22 cellular contexts compared by ENCODE assay signal in the genomic region with DNA sequence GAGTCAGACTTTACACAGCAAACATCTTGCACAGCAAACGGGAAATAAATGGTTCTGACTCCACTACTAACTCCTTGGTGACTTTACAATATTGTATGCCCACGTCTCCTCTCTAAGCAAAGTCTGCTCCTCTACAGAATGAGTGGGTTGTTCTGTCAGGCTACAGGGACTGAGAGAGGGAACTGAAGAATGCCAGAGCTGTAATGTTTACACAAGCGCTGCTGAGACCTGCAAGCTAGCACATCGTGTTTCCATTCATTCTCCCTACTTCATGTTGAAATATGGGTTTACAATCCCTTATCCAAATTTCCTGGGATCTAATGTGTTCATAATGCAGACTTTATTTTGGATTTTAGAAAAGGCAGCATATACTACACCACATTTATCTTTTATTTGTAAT. TPM values are rescaled to one million over a fixed set of nuclear protein-coding genes. Genes with fewer than 3 reads are reported as not detected.
DNase-seq lines count a peak whose midpoint lies in the region; TF ChIP-seq lines count a peak whose summit lies in the region.
"Had no signal": no experiment of that assay in that cellular context is flagged by ENCODE, and none has a peak within 500 bp of the region (broad histone marks: within the 10 kb centered on the region; RNA-seq: fewer than 3 reads in every experiment).

No MANE protein-coding gene starts in this region.

- H3K36me3 ChIP-seq in hepatocyte (replicated peaks; ENCODE audit: insufficient read depth, low read depth) (no peaks in the 10 kb centered on the region), mesendoderm (ENCODE audit: control insufficient read depth, insufficient read depth, low read length) (no peaks in the 10 kb centered on the region), stomach smooth muscle (ENCODE audit: control insufficient read depth in 2 of 2, insufficient read depth in 2 of 2, low read length in 2 of 2) (no peaks in the 10 kb centered on the region)
- H3K36me3 ChIP-seq: HAP-1 had no signal

- H3K79me2 ChIP-seq in hepatocyte, result peaks cover 19% of the 10 kb centered on the region
- peaks cover 64% of the 10 kb centered on the region for H3K79me2 ChIP-seq in mesendoderm (ENCODE audit: control insufficient read depth, insufficient read depth, low read length)

- no peak overlapping the region for H3K4me3 Mint-ChIP-seq in activated naive CD4-positive, alpha-beta T cell treated with anti-CD3 and anti-CD28 coated beads, Interleukin-2, amount 10 ng/mL, durations not matched to agents 7 days and 5 days
- H3K4me3 Mint-ChIP-seq: CD4-positive, alpha-beta memory T cell; GM23338; HFFc6 had no signal

- H3K4me2 ChIP-seq in hepatocyte (peak overlapping the region; percentile 51), mesendoderm (ENCODE audit: low read length) (no peak overlapping the region)
- H3K4me2 ChIP-seq: A549, GM23338 had no signal

- H3K9me2 ChIP-seq in hepatocyte (replicated peaks; ENCODE audit: insufficient read depth), result no peaks in the 10 kb centered on the region

- H3K9ac ChIP-seq in mesendoderm (ENCODE audit: low read length), result no peak overlapping the region
- H3K9ac ChIP-seq in stomach smooth muscle (ENCODE audit: low read length in 2 of 2), result no peak overlapping the region

- in situ Hi-C loops in G401 (cut with HindIII; ENCODE audit: low sequenced_read_pairs), result no loop called here

- no peak overlapping the region for H2BK5ac ChIP-seq in mesendoderm (ENCODE audit: low read length)

- no peaks in the 10 kb centered on the region for H3K36me3 Mint-ChIP-seq in activated naive CD4-positive, alpha-beta T cell treated with anti-CD3 and anti-CD28 coated beads, Interleukin-2, amount 10 ng/mL, durations not matched to agents 7 days and 5 days
- H3K36me3 Mint-ChIP-seq: CD4-positive, alpha-beta memory T cell had no signal

- DNase-seq in G401 (ENCODE audit: low spot score) (peak; percentile 37), hepatocyte (ENCODE audit: low spot score) (peak; percentile 45), mesendoderm (no peak), Ammon's horn (ENCODE audit: low spot score) (no peak)
- no peak for DNase-seq in activated naive CD4-positive, alpha-beta T cell treated with anti-CD3 and anti-CD28 coated beads, Interleukin-2, amount 10 ng/mL, durations not matched to agents 7 days and 5 days
- no peak for DNase-seq in activated CD4-positive, alpha-beta T cell treated with anti-CD3 and anti-CD28 coated beads, Interleukin-2, amount 50 U/mL, for 48 hours
- DNase-seq: 8988T; ACHN; AML-193; C1 segment of cervical spinal cord; Calu3; CD4-positive, alpha-beta memory T cell; COR-L47; DMS53; DMS79 treated with DMSO at 0.1 percent for 48 hours; HFFc6 had no signal

- no peaks in the 10 kb centered on the region for H3K4me1 Mint-ChIP-seq in activated naive CD4-positive, alpha-beta T cell treated with anti-CD3 and anti-CD28 coated beads, Interleukin-2, amount 10 ng/mL, durations not matched to agents 7 days and 5 days
- H3K4me1 Mint-ChIP-seq: CD4-positive, alpha-beta memory T cell had no signal

- CTCF ChIA-PET in activated naive CD4-positive, alpha-beta T cell treated with anti-CD3 and anti-CD28 coated beads, Interleukin-2, amount 10 ng/mL, durations not matched to agents 7 days and 5 days (lab: Charles Lee), result no interaction called here

- H3K23ac ChIP-seq in mesendoderm (ENCODE audit: low read length), result no peak overlapping the region

- H3K56ac ChIP-seq in mesendoderm (ENCODE audit: low read length), result peak overlapping the region; percentile 56

- no peaks in the 10 kb centered on the region for H3K27me3 Mint-ChIP-seq in activated naive CD4-positive, alpha-beta T cell treated with anti-CD3 and anti-CD28 coated beads, Interleukin-2, amount 10 ng/mL, durations not matched to agents 7 days and 5 days

- no peak overlapping the region for H3K4me3 ChIP-seq in hepatocyte
- H3K4me3 ChIP-seq in mesendoderm (ENCODE audit: low read length), result no peak overlapping the region
- peak overlapping the region in 1 of 2 donors; percentile 3 for H3K4me3 ChIP-seq in stomach smooth muscle (ENCODE audit: low read length in 2 of 2)
- H3K4me3 ChIP-seq: A549, GM23338, HAP-1 had no signal

- H2AFZ ChIP-seq in hepatocyte, result no peak overlapping the region
- H2AFZ ChIP-seq: GM23338 had no signal

- no peak overlapping the region for H2BK15ac ChIP-seq in mesendoderm (replicated peaks; ENCODE audit: low read depth)

- no peak overlapping the region for H4K5ac ChIP-seq in mesendoderm (ENCODE audit: low read length)

- no peak overlapping the region for H3K4ac ChIP-seq in mesendoderm (ENCODE audit: low read depth, low read length)

- 25% methylated on average over 4 of the region's 4 CpGs for WGBS in hepatocyte (ENCODE audit: low lambda C conversion rate, missing lambda C conversion rate)
- whole genome bisulfite sequencing in mesendoderm (ENCODE audit: extremely low coverage, insufficient coverage, low lambda C conversion rate), result no CpG with 5 or more reads among the region's 4 CpGs

- peaks cover 20% of the 10 kb centered on the region for H3K79me1 ChIP-seq in mesendoderm (ENCODE audit: low read length)

- no peak overlapping the region for H3K27ac Mint-ChIP-seq in activated naive CD4-positive, alpha-beta T cell treated with anti-CD3 and anti-CD28 coated beads, Interleukin-2, amount 10 ng/mL, durations not matched to agents 7 days and 5 days
- H3K27ac Mint-ChIP-seq: CD4-positive, alpha-beta memory T cell; GM23338; HFFc6 had no signal

- H2AK5ac ChIP-seq in mesendoderm (ENCODE audit: low read length), result no peak overlapping the region

- H3K9me3 ChIP-seq in hepatocyte (ENCODE audit: low read depth) (no peaks in the 10 kb centered on the region), stomach smooth muscle (ENCODE audit: control insufficient read depth in 2 of 2, low read length in 2 of 2) (no peaks in the 10 kb centered on the region)
- H3K9me3 ChIP-seq: A549, HAP-1 had no signal

- no peaks in the 10 kb centered on the region for H4K20me1 ChIP-seq in hepatocyte (ENCODE audit: insufficient read depth, poor library complexity, severe bottlenecking)

- peaks cover 26% of the 10 kb centered on the region for H3K4me1 ChIP-seq in hepatocyte (ENCODE audit: insufficient read depth)
- peaks cover 28% of the 10 kb centered on the region for H3K4me1 ChIP-seq in mesendoderm (ENCODE audit: control insufficient read depth, low read depth, low read length)
- peaks cover 21% of the 10 kb centered on the region for H3K4me1 ChIP-seq in stomach smooth muscle (ENCODE audit: control insufficient read depth, insufficient read depth, low read length)
- H3K4me1 ChIP-seq: A549, HAP-1 had no signal

- H3K18ac ChIP-seq in mesendoderm (ENCODE audit: low read length), result no peak overlapping the region

- H3K9me3 Mint-ChIP-seq in activated naive CD4-positive, alpha-beta T cell treated with anti-CD3 and anti-CD28 coated beads, Interleukin-2, amount 10 ng/mL, durations not matched to agents 7 days and 5 days, result no peaks in the 10 kb centered on the region
- H3K9me3 Mint-ChIP-seq: HFFc6 had no signal

- H4K8ac ChIP-seq in mesendoderm (ENCODE audit: low read depth, low read length), result no peak overlapping the region

- H3K27me3 ChIP-seq in hepatocyte (no peaks in the 10 kb centered on the region), mesendoderm (ENCODE audit: insufficient read depth, low read length, poor library complexity) (no peaks in the 10 kb centered on the region), stomach smooth muscle (ENCODE audit: control insufficient read depth in 1 of 2, insufficient read depth in 2 of 2, low read length in 2 of 2) (no peaks in the 10 kb centered on the region)

- no peak for TF ChIP-seq CTCF in hepatocyte (IDR thresholded peaks at IDR 0.05; ENCODE audit: poor library complexity)

- H2BK120ac ChIP-seq in mesendoderm (ENCODE audit: low read depth, low read length), result no peak overlapping the region

- H3K27ac ChIP-seq in hepatocyte (no peak overlapping the region), mesendoderm (ENCODE audit: low read depth, low read length) (no peak overlapping the region), stomach smooth muscle (ENCODE audit: low read length) (peak overlapping the region; percentile 46)
- H3K27ac ChIP-seq: A549 had no signal

RNA-seq across cellular contexts. Expression of a gene that starts 15.9 kb away (rescaled TPM):
- not detected in 2 replicates for total RNA-seq in G401 (2014; rRNA removed; shearing (Covaris generic))
- 36.7 and 37.6 TPM in 2 replicates for total RNA-seq in hepatocyte
- 19.5 and 21.9 TPM in 2 replicates for polyA plus RNA-seq in hepatocyte
- polyA plus RNA-seq in mesendoderm (2013, experiment 1 of 2), result 41.9 TPM
- 42.2 TPM for polyA plus RNA-seq in mesendoderm (2013, experiment 2 of 2)
- total RNA-seq: Calu3, Daoy, H4 had no signal
- polyA plus RNA-seq: A549 had no signal

Comparison
In these comparisons a context has a peak if more than half of its experiments do, and no peak if none do; other contexts are left out.
1. DNase-seq: peak in G401 (single experiment) and hepatocyte (single experiment); none in mesendoderm (single experiment), activated naive CD4-positive, alpha-beta T cell treated with anti-CD3 and anti-CD28 coated beads, Interleukin-2, amount 10 ng/mL, durations not matched to agents 7 days and 5 days (single experiment), Ammon's horn (single experiment) and activated CD4-positive, alpha-beta T cell treated with anti-CD3 and anti-CD28 coated beads, Interleukin-2, amount 50 U/mL, for 48 hours (0 of 2).
2. RNA of a gene that starts 15.9 kb away (total RNA-seq): 36.7 to 37.6 TPM in hepatocyte; not detected in G401; every median in the first group is over 10 times any median in the second.